23 cellular contexts compared by ENCODE assay signal in genomic region chr20:61516398-61517208, GRCh38.
DNase-seq lines count a peak whose midpoint lies in the region; ATAC-seq and TF ChIP-seq lines count a peak whose summit lies in the region.
"Had no signal": no experiment of that assay in that cellular context is flagged by ENCODE, and none has a peak within 500 bp of the region (broad histone marks: within the 10 kb centered on the region; RNA-seq: fewer than 3 reads in every experiment).

No MANE protein-coding gene starts in this region.

- TF ChIP-seq CTCF in RWPE2 (IDR thresholded peaks at IDR 0.05; ENCODE audit: poor library complexity, severe bottlenecking) (no peak), heart right ventricle (IDR thresholded peaks at IDR 0.05) (no peak), ovary (IDR thresholded peaks at IDR 0.05) (no peak), mammary epithelial cell (conservative IDR thresholded peaks at IDR 0.05 in 1 of 2, IDR thresholded peaks at IDR 0.05 in 1 of 2; ENCODE audit: extremely low read depth in 1 of 2, insufficient read depth in 1 of 2, low read depth in 1 of 2, low read length in 2 of 2) (no peak)

- no peak for TF ChIP-seq EP300 in ovary (IDR thresholded peaks at IDR 0.05)

- ATAC-seq in RWPE2 (ENCODE audit: low read depth) (peak; percentile 31), heart right ventricle (peak; percentile 84 to 94 (median 90))
- ATAC-seq: HCT116 had no signal

- no peaks in the 10 kb centered on the region for H3F3A ChIP-seq in GM23248 (ENCODE audit: insufficient read depth)

- no peaks in the 10 kb centered on the region for H3K9me2 ChIP-seq in GM23248 (ENCODE audit: insufficient read depth)

- intact Hi-C loops in heart right ventricle (cut with DNase I) (no loop called here), ovary (cut with DNase I) (no loop called here), mammary epithelial cell (cut with micrococcal nuclease) (no loop called here)

- dilution Hi-C loops in mammary epithelial cell (cut with HindIII; ENCODE audit: low sequenced_read_pairs) = loop anchor here (5.0 kb wide), 1 partner anchor 86 kb away; no protein-coding TSS in a partner anchor

- 4 to 7% methylated on average over 19 of the region's 19 CpGs for WGBS in GM23248 (ENCODE audit: low coverage in 1 of 2, low lambda C conversion rate in 2 of 2, missing lambda C conversion rate in 2 of 2), 2 experiments
- 36 to 42% methylated on average over 19 of the region's 19 CpGs for WGBS in heart right ventricle, 2 donors
- WGBS in ovary, 3 donors = 21 to 41% (median 23%) methylated on average over 19 of the region's 19 CpGs
- 93% methylated on average over 17 of the region's 19 CpGs for WGBS in mammary epithelial cell (ENCODE audit: low coverage, missing lambda C conversion rate)

- H3K27me3 ChIP-seq in GM23248 (replicated peaks; ENCODE audit: insufficient read depth) (no peaks in the 10 kb centered on the region), RWPE2 (ENCODE audit: insufficient read depth, poor library complexity, severe bottlenecking) (no peaks in the 10 kb centered on the region), heart right ventricle (peaks cover 0 to 21% (median 0%) of the 10 kb centered on the region in 7 donors), ovary (no peaks in the 10 kb centered on the region), mammary epithelial cell (ENCODE audit: insufficient read depth, low read length) (no peaks in the 10 kb centered on the region)

- H3K36me3 ChIP-seq in GM23248 (ENCODE audit: low read depth) (no peaks in the 10 kb centered on the region), RWPE2 (ENCODE audit: low read depth) (no peaks in the 10 kb centered on the region), heart right ventricle (no peaks in the 10 kb centered on the region), ovary (no peaks in the 10 kb centered on the region), mammary epithelial cell (ENCODE audit: insufficient read depth, low read length) (no peaks in the 10 kb centered on the region)

- no peak overlapping the region for H3K9ac ChIP-seq in GM23248
- no peak overlapping the region for H3K9ac ChIP-seq in mammary epithelial cell (ENCODE audit: insufficient read depth, low read length)

- BruUV-seq in mammary epithelial cell (replicated peaks; lab: Mats Ljungman, UMichigan) = no TSS peak

- H3K4me1 ChIP-seq in GM23248 (ENCODE audit: insufficient read depth) (no peaks in the 10 kb centered on the region), RWPE2 (ENCODE audit: insufficient read depth, poor library complexity, severe bottlenecking) (no peaks in the 10 kb centered on the region), heart right ventricle (peaks cover 0 to 10% (median 0%) of the 10 kb centered on the region in 9 donors), ovary (ENCODE audit: insufficient read depth) (no peaks in the 10 kb centered on the region), mammary epithelial cell (ENCODE audit: insufficient read depth, low read length) (no peaks in the 10 kb centered on the region)

- H3K79me2 ChIP-seq in GM23248 (ENCODE audit: insufficient read depth) (no peaks in the 10 kb centered on the region), mammary epithelial cell (ENCODE audit: insufficient read depth, low read length) (no peaks in the 10 kb centered on the region)

- in situ Hi-C loops in GM23248 (cut with MboI) = no loop called here
- in situ Hi-C loops in mammary epithelial cell (cut with MboI; ENCODE audit: low sequenced_read_pairs in 2 of 2) = no loop called here

- H2AFZ ChIP-seq in GM23248 (no peak overlapping the region), mammary epithelial cell (ENCODE audit: low read depth, low read length) (no peak overlapping the region)

- peak; percentile 58 for DNase-seq in GM23248
- peak; percentile 75 for DNase-seq in RWPE2 (ENCODE audit: low spot score)
- peak; percentile 37 to 40 for DNase-seq in heart right ventricle
- DNase-seq in renal cortical epithelial cell (ENCODE audit: low read depth) = peak; percentile 11
- no peak for DNase-seq in mesenteric fat pad (ENCODE audit: low spot score)
- DNase-seq in ovary = no peak
- DNase-seq in mammary epithelial cell = no peak
- DNase-seq in NCI-H1048 (lab: John Stamatoyannopoulos, UW) = no peak
- DNase-seq: activated CD4-positive, alpha-beta T cell treated with anti-CD3 and anti-CD28 coated beads, Interleukin-2, amount 50 U/mL, for 1 hour; activated CD8-positive, alpha-beta memory T cell treated with anti-CD3 and anti-CD28 coated beads, Interleukin-2, amount 50 U/mL, for 48 hours; caudate nucleus; COR-L47; dermis blood vessel endothelial cell; DND-41; foreskin melanocyte; kidney; mesendoderm; NCI-H1417 treated with DMSO at 0.1 percent for 48 hours; NCI-H2171; NCI-H69; stimulated activated CD4-positive, alpha-beta T cell treated with anti-CD3 and anti-CD28 coated beads, Interleukin-12 subunit alpha, Interleukin-12 subunit beta, amount 100 ng/mL, for 4 hours; T-helper 1 cell had no signal

- H3K9me3 ChIP-seq in GM23248 (ENCODE audit: low read depth) (no peaks in the 10 kb centered on the region), RWPE2 (ENCODE audit: severe bottlenecking) (no peaks in the 10 kb centered on the region), heart right ventricle (no peaks in the 10 kb centered on the region), ovary (no peaks in the 10 kb centered on the region), mammary epithelial cell (replicated peaks; ENCODE audit: insufficient read depth, low read length) (no peaks in the 10 kb centered on the region)

- H4K20me1 ChIP-seq in GM23248 (ENCODE audit: insufficient read depth) (no peaks in the 10 kb centered on the region), mammary epithelial cell (ENCODE audit: insufficient read depth, low read length) (no peaks in the 10 kb centered on the region)

- TF ChIP-seq POLR2A in ovary (IDR thresholded peaks at IDR 0.05) = no peak

- CTCF ChIA-PET in mammary epithelial cell (lab: Charles Lee; ENCODE audit: low non-redundant PET) = no interaction called here

- H3K27ac ChIP-seq in GM23248 = no peak overlapping the region
- H3K27ac ChIP-seq in RWPE2 (ENCODE audit: poor library complexity, severe bottlenecking) = no peak overlapping the region
- peak overlapping the region in 2 of 10 donors; percentile 50 to 61 for H3K27ac ChIP-seq in heart right ventricle
- H3K27ac ChIP-seq in ovary = no peak overlapping the region
- no peak overlapping the region for H3K27ac ChIP-seq in mammary epithelial cell (ENCODE audit: insufficient read depth, low read depth, low read length)

- H3K4me3 ChIP-seq in GM23248 (no peak overlapping the region), RWPE2 (ENCODE audit: severe bottlenecking) (no peak overlapping the region), heart right ventricle (no peak overlapping the region), ovary (no peak overlapping the region), mammary epithelial cell (replicated peaks in 1 of 3; ENCODE audit: insufficient read depth in 1 of 3, low read depth in 2 of 3, low read length in 3 of 3) (no peak overlapping the region)

- H3K4me2 ChIP-seq in GM23248 (ENCODE audit: unreplicated experiment) (no peak overlapping the region), mammary epithelial cell (ENCODE audit: insufficient read depth, low read depth, low read length) (no peak overlapping the region)

Comparison
In these comparisons a context has a peak if more than half of its experiments do, and no peak if none do; other contexts are left out.
1. DNase-seq: peak in GM23248 (single experiment), RWPE2 (single experiment), heart right ventricle (2 of 2) and renal cortical epithelial cell (single experiment); none in mesenteric fat pad (single experiment), ovary (0 of 5), mammary epithelial cell (single experiment) and NCI-H1048 (single experiment).